In the genomic region with DNA sequence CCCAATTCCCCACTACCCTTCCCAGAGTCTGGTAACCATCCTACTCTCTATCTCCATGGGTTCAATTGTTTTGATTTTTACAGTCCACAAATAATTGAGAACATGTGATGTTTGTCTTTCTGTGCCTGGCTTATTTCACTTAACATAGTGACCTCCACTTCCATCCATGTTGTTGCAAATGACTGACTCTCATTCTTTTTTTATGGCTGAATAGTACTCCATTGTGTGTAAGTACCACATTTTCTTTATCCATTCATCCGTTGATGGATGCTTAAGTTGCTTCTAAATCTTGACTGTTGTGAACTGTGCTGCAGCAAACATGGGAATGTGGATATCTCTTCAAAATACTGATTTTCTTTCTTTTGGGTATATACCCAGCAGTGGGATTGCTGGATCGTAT, we compare ENCODE assay signal across 4 cellular contexts. TPM values are rescaled to one million over a fixed set of nuclear protein-coding genes. Genes with fewer than 3 reads are reported as not detected.
"Had no signal": no experiment of that assay in that cellular context is flagged by ENCODE, and none has a peak within 500 bp of the region (broad histone marks: within the 10 kb centered on the region; RNA-seq: fewer than 3 reads in every experiment).

No MANE protein-coding gene starts in this region.

RNA-seq across cellular contexts. Expression of gene CELF3, which starts 46.6 kb away (rescaled TPM):
- polyA plus RNA-seq: HepG2, IgD-negative memory B cell had no signal

RNA-seq across cellular contexts. Expression of gene RIIAD1, which starts 51.3 kb away (rescaled TPM):
- polyA plus RNA-seq: GM23338, H1, HepG2, IgD-negative memory B cell had no signal
